ENCODE assay signal across 8 cellular contexts in genomic region chr17:44911133-44912001, GRCh38. TPM values are rescaled to one million over a fixed set of nuclear protein-coding genes. Genes with fewer than 3 reads are reported as not detected.
DNase-seq lines count a peak whose midpoint lies in the region; ATAC-seq and TF ChIP-seq lines count a peak whose summit lies in the region.

No MANE protein-coding gene starts in this region.

- CTCF ChIA-PET in CD8-positive, alpha-beta memory T cell (lab: Charles Lee): interaction anchor here (0.6 to 2.0 kb wide), 9 partner anchors 9 to 134 kb away, joined by 3 to 10 read pairs (median 3); partner anchors contain the start of gene EFTUD2

- no peak overlapping the region for H3K27ac Mint-ChIP-seq in CD8-positive, alpha-beta memory T cell
- peak overlapping the region; percentile 25 for H3K27ac Mint-ChIP-seq in chondrocyte (ENCODE audit: unreplicated experiment)

- peaks cover 0 to 2% (median 0%) of the 10 kb centered on the region in 3 donors for H3K36me3 Mint-ChIP-seq in CD8-positive, alpha-beta memory T cell
- H3K36me3 Mint-ChIP-seq in chondrocyte (ENCODE audit: low read depth): no peaks in the 10 kb centered on the region

- H3K36me3 ChIP-seq in CD8-positive, alpha-beta memory T cell (ENCODE audit: insufficient read depth, low read length): no peaks in the 10 kb centered on the region

- intact Hi-C loops in left colon (cut with DNase I, micrococcal nuclease): loop anchor here in 1 of 2 donors (10.0 kb wide), 1 partner anchor 193 kb away; no protein-coding TSS in a partner anchor

- DNase-seq in CD8-positive, alpha-beta memory T cell: peak; percentile 17 to 68 (median 30)
- DNase-seq in HT1080 (ENCODE audit: low read depth): peak; percentile 55
- peak; percentile 94 for DNase-seq in chondrocyte (ENCODE audit: low spot score)
- peak; percentile 64 to 72 for DNase-seq in left colon
- peak; percentile 9 to 54 (median 28) for DNase-seq in stimulated activated CD4-positive, alpha-beta T cell treated with anti-CD3 and anti-CD28 coated beads, TNF-alpha, amount 100 ng/mL, for 24 hours (ENCODE audit: low read depth in 3 of 3)
- DNase-seq in GOT3 (lab: John Stamatoyannopoulos, UW): no peak

- 0 out of 2 replicates have a peak, but pooled peaks have one; percentile 14 for TF ChIP-seq CTCF in WI38 (IDR thresholded peaks at IDR 0.05; ENCODE audit: low read depth, low read length)
- TF ChIP-seq CTCF in chondrocyte (IDR thresholded peaks at IDR 0.05): peak; percentile 70

- peak overlapping the region in 6 of 7 donors; percentile 45 to 76 (median 70) for H3K4me3 Mint-ChIP-seq in CD8-positive, alpha-beta memory T cell
- H3K4me3 Mint-ChIP-seq in chondrocyte (ENCODE audit: unreplicated experiment): no peak overlapping the region

- H3K9me3 Mint-ChIP-seq in CD8-positive, alpha-beta memory T cell: no peaks in the 10 kb centered on the region
- H3K9me3 Mint-ChIP-seq in chondrocyte (ENCODE audit: low read depth): no peaks in the 10 kb centered on the region

- no peaks in the 10 kb centered on the region for H3K27me3 ChIP-seq in CD8-positive, alpha-beta memory T cell (ENCODE audit: insufficient read depth, low read length, poor library complexity, severe bottlenecking)

- no peaks in the 10 kb centered on the region for H3K4me1 ChIP-seq in CD8-positive, alpha-beta memory T cell (ENCODE audit: insufficient read depth, low read length)

- peaks cover 0 to 8% (median 5%) of the 10 kb centered on the region in 3 donors for H3K4me1 Mint-ChIP-seq in CD8-positive, alpha-beta memory T cell
- H3K4me1 Mint-ChIP-seq in chondrocyte (ENCODE audit: low read depth): peaks cover 37% of the 10 kb centered on the region

- no peak overlapping the region for H3K4me3 ChIP-seq in CD8-positive, alpha-beta memory T cell (ENCODE audit: low read length)
- no peak overlapping the region for H3K4me3 ChIP-seq in WI38 (ENCODE audit: low read depth, low read length)

- POLR2A ChIA-PET in CD8-positive, alpha-beta memory T cell (lab: Charles Lee): no interaction called here

- ATAC-seq in left colon (peak; percentile 80), HG02610 (IDR thresholded peaks at IDR 0.05; ENCODE audit: unreplicated experiment) (no peak)

- H3K9me3 ChIP-seq in CD8-positive, alpha-beta memory T cell (ENCODE audit: low read length): no peaks in the 10 kb centered on the region

- H3K27ac ChIP-seq in CD8-positive, alpha-beta memory T cell (ENCODE audit: low read depth, low read length): no peak overlapping the region

- H3K27me3 Mint-ChIP-seq in CD8-positive, alpha-beta memory T cell: peaks cover 19 to 29% of the 10 kb centered on the region in 2 donors
- H3K27me3 Mint-ChIP-seq in chondrocyte (ENCODE audit: low read depth): no peaks in the 10 kb centered on the region

RNA-seq across cellular contexts. Expression of gene GFAP, which starts 3.9 kb away (rescaled TPM):
- not detected for total RNA-seq in CD8-positive, alpha-beta memory T cell
- polyA plus RNA-seq in CD8-positive, alpha-beta memory T cell: not detected
- 0.07 and 0.18 TPM in 2 replicates for total RNA-seq in HT1080 (2014; rRNA removed; shearing (Covaris generic))
- polyA plus RNA-seq in HT1080 (2015; cell fraction: cytosol; rRNA removed): 0.03 and 0.21 TPM in 2 replicates
- 0.12 and 0.26 TPM in 2 replicates for polyA plus RNA-seq in HT1080 (2015; cell fraction: nucleus; rRNA removed)
- 0.55 to 1.0 TPM in 2 of 3 replicates, not detected in the other for total RNA-seq in chondrocyte
- under 1 TPM; 0.11 to 0.37 TPM for total RNA-seq in left colon

RNA-seq across cellular contexts. Expression of gene EFTUD2, which starts 12.1 kb away (rescaled TPM):
- total RNA-seq in CD8-positive, alpha-beta memory T cell: 100 to 1,000 TPM; 229 to 241 TPM
- 77.6 TPM for polyA plus RNA-seq in CD8-positive, alpha-beta memory T cell
- total RNA-seq in HT1080 (2014; rRNA removed; shearing (Covaris generic)): 122 and 137 TPM in 2 replicates
- 87.2 and 99.6 TPM in 2 replicates for polyA plus RNA-seq in HT1080 (2015; cell fraction: cytosol; rRNA removed)
- polyA plus RNA-seq in HT1080 (2015; cell fraction: nucleus; rRNA removed): 217 and 226 TPM in 2 replicates
- total RNA-seq in chondrocyte: 71.9 to 99.2 TPM (median 75.9 TPM) in 3 replicates
- 10 to 100 TPM; 72.6 to 77.5 TPM for total RNA-seq in left colon

RNA-seq across cellular contexts. Expression of gene KIF18B, which starts 36.2 kb away (rescaled TPM):
- 10 to 100 TPM; 27.1 to 28.3 TPM for total RNA-seq in CD8-positive, alpha-beta memory T cell
- polyA plus RNA-seq in CD8-positive, alpha-beta memory T cell: 0.10 TPM
- 13.1 and 15.9 TPM in 2 replicates for total RNA-seq in HT1080 (2014; rRNA removed; shearing (Covaris generic))
- 28.7 and 28.8 TPM in 2 replicates for polyA plus RNA-seq in HT1080 (2015; cell fraction: cytosol; rRNA removed)
- 136 and 138 TPM in 2 replicates for polyA plus RNA-seq in HT1080 (2015; cell fraction: nucleus; rRNA removed)
- total RNA-seq in chondrocyte (3.9 to 7.7 TPM (median 5.2 TPM) in 3 replicates), left colon (1 to 10 TPM; 3.0 to 8.8 TPM)

RNA-seq across cellular contexts. Expression of gene C1QL1, which starts 56.7 kb away (rescaled TPM):
- not detected for total RNA-seq in CD8-positive, alpha-beta memory T cell
- not detected for polyA plus RNA-seq in CD8-positive, alpha-beta memory T cell
- total RNA-seq in HT1080 (2014; rRNA removed; shearing (Covaris generic)): 3.1 and 3.6 TPM in 2 replicates
- 18.3 and 22.2 TPM in 2 replicates for polyA plus RNA-seq in HT1080 (2015; cell fraction: cytosol; rRNA removed)
- polyA plus RNA-seq in HT1080 (2015; cell fraction: nucleus; rRNA removed): 5.6 and 6.4 TPM in 2 replicates
- total RNA-seq in chondrocyte (1.6 to 2.8 TPM (median 2.0 TPM) in 3 replicates), left colon (1 to 10 TPM in 1 of 2 donors, under 1 TPM in 1; 0.58 to 3.1 TPM)
